In genomic region chr9:12723409-12724028, GRCh38 we compare ENCODE assay signal across 9 cellular contexts. TPM values are rescaled to one million over a fixed set of nuclear protein-coding genes. Genes with fewer than 3 reads are reported as not detected.
DNase-seq lines count a peak whose midpoint lies in the region; ATAC-seq and TF ChIP-seq lines count a peak whose summit lies in the region.
"Had no signal": no experiment of that assay in that cellular context is flagged by ENCODE, and none has a peak within 500 bp of the region (broad histone marks: within the 10 kb centered on the region; RNA-seq: fewer than 3 reads in every experiment).

No MANE protein-coding gene starts in this region.

- CTCF ChIA-PET in naive thymus-derived CD4-positive, alpha-beta T cell (lab: Charles Lee) = no interaction called here

- no peak overlapping the region for H3K4me3 Mint-ChIP-seq in naive thymus-derived CD4-positive, alpha-beta T cell
- no peak overlapping the region for H3K4me3 Mint-ChIP-seq in immature natural killer cell
- H3K4me3 Mint-ChIP-seq: activated naive CD8-positive, alpha-beta T cell had no signal

- no peaks in the 10 kb centered on the region for H3K36me3 Mint-ChIP-seq in naive thymus-derived CD4-positive, alpha-beta T cell
- no peaks in the 10 kb centered on the region for H3K36me3 Mint-ChIP-seq in immature natural killer cell
- H3K36me3 Mint-ChIP-seq: activated naive CD8-positive, alpha-beta T cell had no signal

- no peaks in the 10 kb centered on the region for H3K9me3 ChIP-seq in naive thymus-derived CD4-positive, alpha-beta T cell (ENCODE audit: control insufficient read depth in 2 of 3, low read length in 3 of 3)

- no peak overlapping the region for H3K27ac Mint-ChIP-seq in naive thymus-derived CD4-positive, alpha-beta T cell
- H3K27ac Mint-ChIP-seq in immature natural killer cell = no peak overlapping the region
- H3K27ac Mint-ChIP-seq: activated naive CD8-positive, alpha-beta T cell had no signal

- no peaks in the 10 kb centered on the region for H3K36me3 ChIP-seq in naive thymus-derived CD4-positive, alpha-beta T cell (ENCODE audit: control insufficient read depth in 2 of 3, insufficient read depth in 3 of 3, low read length in 3 of 3)

- no peak for ATAC-seq in naive thymus-derived CD4-positive, alpha-beta T cell

- TF ChIP-seq CTCF in fibroblast of pulmonary artery (IDR thresholded peaks at IDR 0.05; ENCODE audit: low read length, missing control alignments) = peak; percentile 46

- peaks cover 0 to 33% (median 7%) of the 10 kb centered on the region in 11 donors for H3K9me3 Mint-ChIP-seq in naive thymus-derived CD4-positive, alpha-beta T cell
- H3K9me3 Mint-ChIP-seq in immature natural killer cell = peaks cover 2 to 48% (median 18%) of the 10 kb centered on the region in 6 donors

- no peak overlapping the region for H3K4me3 ChIP-seq in fibroblast of pulmonary artery (replicated peaks; ENCODE audit: low read depth, low read length)
- no peak overlapping the region for H3K4me3 ChIP-seq in naive thymus-derived CD4-positive, alpha-beta T cell (ENCODE audit: low read length)

- intact Hi-C loops in naive thymus-derived CD4-positive, alpha-beta T cell (cut with micrococcal nuclease) = no loop called here

- no peak overlapping the region for H3K27ac ChIP-seq in naive thymus-derived CD4-positive, alpha-beta T cell (ENCODE audit: low read depth, low read length)

- H3K27me3 ChIP-seq in naive thymus-derived CD4-positive, alpha-beta T cell (ENCODE audit: control insufficient read depth in 2 of 2, insufficient read depth in 2 of 2, low read length in 2 of 2) = no peaks in the 10 kb centered on the region

- H3K4me1 ChIP-seq in naive thymus-derived CD4-positive, alpha-beta T cell (ENCODE audit: control insufficient read depth in 2 of 2, insufficient read depth in 2 of 2, low read length in 2 of 2) = no peaks in the 10 kb centered on the region

- peak in 2 of 3 experiments; percentile 2 to 22 for DNase-seq in NCI-H1417 (lab: John Stamatoyannopoulos, UW)
- no peak for DNase-seq in NCI-H1417 treated with DMSO at 0.1 percent for 48 hours (lab: John Stamatoyannopoulos, UW)
- peak; percentile 99 for DNase-seq in OCI-M1 (lab: John Stamatoyannopoulos, UW)
- DNase-seq in fibroblast of pulmonary artery (ENCODE audit: low read depth) = peak; percentile 56
- peak; percentile 78 for DNase-seq in superior temporal gyrus (ENCODE audit: extremely low spot score)
- no peak for DNase-seq in naive thymus-derived CD4-positive, alpha-beta T cell
- no peak for DNase-seq in immature natural killer cell
- no peak for DNase-seq in AG20443 (ENCODE audit: low spot score)

- POLR2A ChIA-PET in naive thymus-derived CD4-positive, alpha-beta T cell (lab: Charles Lee) = no interaction called here

- H3K4me1 Mint-ChIP-seq in naive thymus-derived CD4-positive, alpha-beta T cell = no peaks in the 10 kb centered on the region
- no peaks in the 10 kb centered on the region for H3K4me1 Mint-ChIP-seq in immature natural killer cell

- H3K27me3 Mint-ChIP-seq in naive thymus-derived CD4-positive, alpha-beta T cell = no peaks in the 10 kb centered on the region
- no peaks in the 10 kb centered on the region for H3K27me3 Mint-ChIP-seq in immature natural killer cell (ENCODE audit: low read depth in 3 of 3)
- H3K27me3 Mint-ChIP-seq: activated naive CD8-positive, alpha-beta T cell had no signal

RNA-seq across cellular contexts. Expression of gene TYRP1, which starts 30.3 kb away (rescaled TPM):
- not detected for total RNA-seq in naive thymus-derived CD4-positive, alpha-beta T cell
- not detected for polyA plus RNA-seq in naive thymus-derived CD4-positive, alpha-beta T cell
- not detected for polyA plus RNA-seq in immature natural killer cell

RNA-seq across cellular contexts. Expression of gene LURAP1L, which starts 51.3 kb away (rescaled TPM):
- not detected for total RNA-seq in naive thymus-derived CD4-positive, alpha-beta T cell
- polyA plus RNA-seq in naive thymus-derived CD4-positive, alpha-beta T cell = not detected
- polyA plus RNA-seq in immature natural killer cell = not detected

Comparison
In these comparisons a context has a peak if more than half of its experiments do, and no peak if none do; other contexts are left out.
1. DNase-seq: peak in NCI-H1417 (2 of 3), OCI-M1 (single experiment), fibroblast of pulmonary artery (single experiment) and superior temporal gyrus (single experiment); none in NCI-H1417 treated with DMSO at 0.1 percent for 48 hours (single experiment), naive thymus-derived CD4-positive, alpha-beta T cell (0 of 9), immature natural killer cell (0 of 3) and AG20443 (single experiment).